In the genomic region with DNA sequence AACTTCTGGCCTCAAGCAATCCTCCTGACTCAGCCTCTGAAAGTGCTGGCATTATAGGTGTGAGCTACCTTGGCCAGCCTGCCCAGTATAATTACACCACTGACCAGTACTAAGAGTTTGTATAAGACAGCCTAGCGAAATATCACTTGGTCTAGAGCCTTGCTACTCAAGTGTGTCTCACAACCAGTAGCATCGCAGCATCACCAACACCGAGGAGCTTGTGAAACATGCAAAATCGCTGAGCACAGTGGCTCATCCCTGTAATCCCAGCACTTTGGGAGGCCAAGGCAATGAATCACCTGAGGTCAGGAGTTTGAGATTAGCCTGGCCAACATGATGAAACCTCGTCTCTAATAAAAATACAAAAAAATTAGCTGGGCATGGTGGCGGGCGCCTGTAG, we compare ENCODE assay signal across 21 cellular contexts.
DNase-seq lines count a peak whose midpoint lies in the region; ATAC-seq and TF ChIP-seq lines count a peak whose summit lies in the region.
"Had no signal": no experiment of that assay in that cellular context is flagged by ENCODE, and none has a peak within 500 bp of the region (broad histone marks: within the 10 kb centered on the region; RNA-seq: fewer than 3 reads in every experiment).

No MANE protein-coding gene starts in this region.

- TF ChIP-seq CTCF in WTC11 (IDR thresholded peaks at IDR 0.05), result no peak

- no peaks in the 10 kb centered on the region for H3K4me1 Mint-ChIP-seq in WTC11

- ATAC-seq in WTC11 (no peak), GM21381 (IDR thresholded peaks at IDR 0.05; ENCODE audit: unreplicated experiment) (no peak), GM18873 (IDR thresholded peaks at IDR 0.05; ENCODE audit: low FRiP score, unreplicated experiment) (no peak)
- ATAC-seq: activated CD8-positive, alpha-beta T cell treated with anti-CD3 and anti-CD28 coated beads for 36 hours; esophagus mucosa; stimulated activated naive B cell treated with anti-CD40 and anti-IgM and Interleukin-4, amounts not matched to agents 10 μg/mL and 1 μg/mL and 100 μg/mL, for 72 hours had no signal

- H3K36me3 Mint-ChIP-seq in WTC11, result 0 out of 2 replicates have a peak, but pooled peaks cover 6% of the 10 kb centered on the region
- H3K36me3 Mint-ChIP-seq: stimulated activated naive B cell treated with anti-CD40 and anti-IgM and Interleukin-4, amounts not matched to agents 10 μg/mL and 1 μg/mL and 100 μg/mL, for 72 hours had no signal

- POLR2A ChIA-PET in WTC11 (lab: Charles Lee), result no interaction called here

- DNase-seq in ELR (ENCODE audit: low read depth), result peak; percentile 66
- DNase-seq in M059J (ENCODE audit: low read depth), result peak; percentile 88
- DNase-seq in astrocyte of the hippocampus (ENCODE audit: low read depth, low spot score), result peak; percentile 24
- DNase-seq in renal cortical epithelial cell (ENCODE audit: low read depth), result peak; percentile 9
- DNase-seq in WTC11 (ENCODE audit: low spot score), result no peak
- no peak for DNase-seq in NK-92 treated with Interleukin-12 subunit alpha and Interleukin-12 subunit beta, amount 100 ng/mL, for 24 hours (lab: John Stamatoyannopoulos, UW)
- DNase-seq: activated CD4-positive, CD25-positive, alpha-beta regulatory T cell; activated CD8-positive, alpha-beta T cell treated with anti-CD3 and anti-CD28 coated beads for 36 hours; activated naive CD4-positive, alpha-beta T cell treated with anti-CD3 and anti-CD28 coated beads for 36 hours; activated T-cell treated with anti-CD3 and anti-CD28 coated beads, Interleukin-2, amount 50 U/mL, for 1 hour; AML-193; DMS79 treated with DMSO at 0.1 percent for 48 hours; effector CD4-positive, alpha-beta T cell; NCI-H187 treated with DMSO at 0.1 percent for 48 hours; NCI-H82; nephron progenitor cell; stimulated activated CD4-positive, alpha-beta T cell treated with anti-CD3 and anti-CD28 coated beads, Interleukin-2, amount 100 ng/mL, for 24 hours; stimulated activated naive B cell treated with anti-CD40 and anti-IgM and Interleukin-4, amounts not matched to agents 10 μg/mL and 1 μg/mL and 100 μg/mL, for 72 hours had no signal

- peaks cover 9% of the 10 kb centered on the region for H3K9me3 Mint-ChIP-seq in WTC11

- no peak overlapping the region for H3K27ac Mint-ChIP-seq in WTC11
- H3K27ac Mint-ChIP-seq: activated CD8-positive, alpha-beta T cell treated with anti-CD3 and anti-CD28 coated beads for 36 hours; activated naive CD4-positive, alpha-beta T cell treated with anti-CD3 and anti-CD28 coated beads for 36 hours; nephron progenitor cell; stimulated activated naive B cell treated with anti-CD40 and anti-IgM and Interleukin-4, amounts not matched to agents 10 μg/mL and 1 μg/mL and 100 μg/mL, for 72 hours had no signal

- CTCF ChIA-PET in WTC11 (lab: Charles Lee), result no interaction called here

- H3K4me3 Mint-ChIP-seq in WTC11, result no peak overlapping the region
- H3K4me3 Mint-ChIP-seq: activated CD8-positive, alpha-beta T cell treated with anti-CD3 and anti-CD28 coated beads for 36 hours; activated naive CD4-positive, alpha-beta T cell treated with anti-CD3 and anti-CD28 coated beads for 36 hours; nephron progenitor cell; stimulated activated naive B cell treated with anti-CD40 and anti-IgM and Interleukin-4, amounts not matched to agents 10 μg/mL and 1 μg/mL and 100 μg/mL, for 72 hours had no signal

- no peaks in the 10 kb centered on the region; the same call in 1 of the 2 replicates for H3K27me3 Mint-ChIP-seq in WTC11 (ENCODE audit: low read depth)
- H3K27me3 Mint-ChIP-seq: activated CD8-positive, alpha-beta T cell treated with anti-CD3 and anti-CD28 coated beads for 36 hours had no signal

TF ChIP-seq in WTC11, 78 proteins besides CTCF, POLR2A, EP300 and RAD21:
- no peak for TF ChIP-seq ETV6 (CRISPR knock-in tag; IDR thresholded peaks at IDR 0.05)
- TF ChIP-seq, protein P1, sequence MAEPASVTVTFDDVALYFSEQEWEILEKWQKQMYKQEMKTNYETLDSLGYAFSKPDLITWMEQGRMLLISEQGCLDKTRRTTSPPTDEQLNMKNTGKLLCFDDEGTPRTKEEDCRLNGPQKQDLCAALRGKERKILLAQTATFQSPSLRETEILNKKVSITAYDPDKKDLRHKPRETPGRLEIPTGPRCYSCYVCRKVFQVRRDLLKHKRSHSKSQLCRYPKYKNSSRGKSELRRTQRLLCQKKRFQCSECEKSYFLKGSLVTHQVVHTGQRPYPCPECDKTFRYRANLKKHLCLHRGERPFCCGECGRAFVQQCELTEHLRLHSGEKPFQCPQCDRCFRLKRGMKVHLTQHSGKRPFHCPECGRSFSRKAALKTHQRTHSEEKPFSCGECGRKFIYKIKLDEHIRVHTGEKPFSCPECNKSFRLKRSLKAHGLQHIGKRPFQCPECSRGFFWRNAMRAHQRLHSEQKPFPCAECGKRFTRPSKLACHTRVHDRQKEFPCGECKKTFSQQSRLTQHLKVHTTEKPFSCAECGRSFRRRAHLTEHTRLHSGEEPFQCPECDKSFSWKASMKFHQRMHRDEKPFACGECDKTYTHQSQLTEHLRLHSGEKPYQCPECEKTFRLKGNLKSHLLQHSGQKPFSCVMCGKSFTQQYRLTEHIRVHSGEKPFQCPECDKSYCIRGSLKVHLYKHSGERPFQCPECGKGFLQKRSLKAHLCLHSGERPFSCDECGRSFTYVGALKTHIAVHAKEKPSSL (CRISPR knock-in tag; conservative IDR thresholded peaks at IDR 0.05), result no peak

Comparison
In these comparisons a context has a peak if more than half of its experiments do, and no peak if none do; other contexts are left out.
1. DNase-seq: peak in ELR (single experiment), M059J (single experiment), astrocyte of the hippocampus (single experiment) and renal cortical epithelial cell (single experiment); none in WTC11 (single experiment) and NK-92 treated with Interleukin-12 subunit alpha and Interleukin-12 subunit beta, amount 100 ng/mL, for 24 hours (single experiment).